28 cellular contexts compared by ENCODE assay signal in the genomic region with DNA sequence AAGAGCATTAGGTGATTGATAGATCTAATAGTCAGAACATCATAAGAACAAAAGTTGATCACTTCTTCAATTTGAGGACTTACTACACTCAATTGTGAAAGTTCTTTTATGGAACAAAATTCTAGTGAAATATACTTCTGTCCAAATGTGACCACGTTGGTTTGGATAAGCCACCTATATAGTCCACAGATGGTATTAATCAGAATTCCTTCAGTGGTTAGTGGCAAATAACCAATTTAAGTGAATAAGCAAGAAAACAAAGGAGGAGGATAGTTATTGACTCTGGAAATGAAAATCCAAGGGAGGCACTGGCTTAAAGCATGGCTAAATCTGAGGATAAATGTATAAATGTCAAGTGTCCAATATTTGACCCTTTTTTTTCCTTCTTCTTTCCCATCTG.
DNase-seq lines count a peak whose midpoint lies in the region; ATAC-seq, FAIRE-seq and TF ChIP-seq lines count a peak whose summit lies in the region.
"Had no signal": no experiment of that assay in that cellular context is flagged by ENCODE, and none has a peak within 500 bp of the region (broad histone marks: within the 10 kb centered on the region; RNA-seq: fewer than 3 reads in every experiment).

No MANE protein-coding gene starts in this region.

- no peak for FAIRE-seq in RCC 7860 (lab: Jason Lieb, UNC)
- FAIRE-seq: A204.1, GM18507 had no signal

- no peak overlapping the region for H3K4me3 ChIP-seq in AG09309 (ENCODE audit: control insufficient read depth, low read depth, low read length)
- no peak overlapping the region for H3K4me3 ChIP-seq in astrocyte of the spinal cord (ENCODE audit: low read depth, low read length)
- no peak overlapping the region for H3K4me3 ChIP-seq in fibroblast of the aortic adventitia (ENCODE audit: low read depth, low read length)
- H3K4me3 ChIP-seq: BLaER1, SJCRH30 had no signal

- ATAC-seq in GM21526 (IDR thresholded peaks at IDR 0.05; ENCODE audit: low FRiP score, unreplicated experiment) = no peak
- ATAC-seq: Panc1 had no signal

- TF ChIP-seq CTCF in AG09309 (IDR thresholded peaks at IDR 0.05; ENCODE audit: control insufficient read depth, insufficient read depth, low read depth, low read length, missing control alignments) (no peak), astrocyte of the spinal cord (IDR thresholded peaks at IDR 0.05; ENCODE audit: low read depth, low read length) (no peak), fibroblast of the aortic adventitia (IDR thresholded peaks at IDR 0.05; ENCODE audit: insufficient read depth, low read length) (no peak)

- DNase-seq in AG09309 (ENCODE audit: low read depth) (peak; percentile 62), GM04504 (ENCODE audit: low read depth) (peak; percentile 42), astrocyte of the spinal cord (ENCODE audit: low read depth, low spot score) (peak; percentile 35), fibroblast of the aortic adventitia (ENCODE audit: low read depth) (peak; percentile 76), NOMO-1 treated with DMSO at 0.1 percent for 48 hours (lab: John Stamatoyannopoulos, UW; ENCODE audit: unreplicated experiment) (no peak), RCC 7860 (ENCODE audit: low spot score) (no peak), NCI-H446 treated with DMSO at 0.1 percent for 48 hours (lab: John Stamatoyannopoulos, UW) (no peak)
- DNase-seq: CD4-positive, alpha-beta T cell; COR-L47; DMS 273 treated with DMSO at 0.1 percent for 48 hours; DMS79 treated with DMSO at 0.1 percent for 48 hours; H9; HFFc6; KBM-7; MM.1S; NCI-H1092; NCI-H1436; NCI-H1930; NCI-H2227 treated with DMSO at 0.1 percent for 48 hours; NCI-H510A treated with DMSO at 0.1 percent for 48 hours; NCI-H774; NK-92 treated with Interleukin-12 subunit alpha and Interleukin-12 subunit beta, amount 100 ng/mL, for 24 hours; SJCRH30 had no signal

- in situ Hi-C loops in astrocyte of the spinal cord (cut with HindIII; ENCODE audit: low sequenced_read_pairs) = no loop called here

Comparison
In these comparisons a context has a peak if more than half of its experiments do, and no peak if none do; other contexts are left out.
1. DNase-seq: peak in AG09309 (single experiment), GM04504 (single experiment), astrocyte of the spinal cord (single experiment) and fibroblast of the aortic adventitia (single experiment); none in NOMO-1 treated with DMSO at 0.1 percent for 48 hours (single experiment), RCC 7860 (single experiment) and NCI-H446 treated with DMSO at 0.1 percent for 48 hours (single experiment).